In the genomic region with DNA sequence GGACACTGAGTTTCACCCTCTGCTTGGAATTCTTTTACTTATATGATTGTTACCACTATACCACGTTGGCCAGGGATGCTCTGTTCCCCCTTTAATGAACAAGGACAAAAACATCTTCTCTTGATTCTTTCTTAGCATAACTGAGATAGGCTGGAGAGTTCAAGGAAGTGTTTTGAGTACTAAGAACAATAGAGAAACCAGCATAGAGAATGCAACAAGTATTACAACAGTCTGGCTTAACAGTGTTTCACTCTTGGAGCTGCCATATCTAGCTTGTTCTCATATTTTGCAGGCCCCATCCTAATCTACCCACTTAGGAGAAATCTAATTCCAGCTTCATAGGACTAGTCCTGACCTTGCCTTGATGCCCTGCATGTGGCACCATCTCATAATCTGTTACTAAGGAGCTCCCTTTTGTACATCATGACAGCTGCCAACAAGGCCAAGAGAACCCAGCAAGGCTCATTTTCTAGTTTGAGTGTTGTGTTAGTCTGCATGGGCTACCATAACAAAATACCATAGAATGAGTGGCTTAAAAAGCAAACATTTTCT, we compare ENCODE assay signal across 2 cellular contexts.
TF ChIP-seq lines count a peak whose summit lies in the region.

No MANE protein-coding gene starts in this region.

TF ChIP-seq in HepG2, 621 proteins besides CTCF, POLR2A, EP300 and RAD21:
- no peak for TF ChIP-seq MEIS1 (CRISPR knock-in tag; IDR thresholded peaks at IDR 0.05; ENCODE audit: borderline replicate concordance)
- TF ChIP-seq FOXJ3 (CRISPR knock-in tag; IDR thresholded peaks at IDR 0.05; ENCODE audit: borderline replicate concordance), result no peak
- no peak for TF ChIP-seq NFRKB (IDR thresholded peaks at IDR 0.05)
- TF ChIP-seq HMG20B (CRISPR knock-in tag; conservative IDR thresholded peaks at IDR 0.05), result no peak
- TF ChIP-seq SP4 (CRISPR knock-in tag; IDR thresholded peaks at IDR 0.05), result no peak
- TF ChIP-seq SIN3B (IDR thresholded peaks at IDR 0.05; ENCODE audit: low read length), result no peak
- TF ChIP-seq SOX5 (CRISPR knock-in tag; IDR thresholded peaks at IDR 0.05; ENCODE audit: borderline replicate concordance), result no peak

TF ChIP-seq in HEK293T, 16 proteins besides CTCF, POLR2A, EP300 and RAD21:
- no peak for TF ChIP-seq SP1 (IDR thresholded peaks at IDR 0.05)
- TF ChIP-seq TARDBP (IDR thresholded peaks at IDR 0.05), result no peak
- TF ChIP-seq FOXA1 (IDR thresholded peaks at IDR 0.05), result no peak
- TF ChIP-seq ELF4 (IDR thresholded peaks at IDR 0.05), result no peak
- no peak for TF ChIP-seq ZNF384 (IDR thresholded peaks at IDR 0.05)
- no peak for TF ChIP-seq FOXM1 (IDR thresholded peaks at IDR 0.05; ENCODE audit: borderline replicate concordance)
- TF ChIP-seq FOXK2 (IDR thresholded peaks at IDR 0.05), result no peak
- TF ChIP-seq SUZ12 (IDR thresholded peaks at IDR 0.05), result no peak
- TF ChIP-seq ARNT (IDR thresholded peaks at IDR 0.05), result no peak
- TF ChIP-seq LEF1 (IDR thresholded peaks at IDR 0.05; ENCODE audit: borderline replicate concordance), result no peak
- TF ChIP-seq CTBP1 (IDR thresholded peaks at IDR 0.05; ENCODE audit: borderline replicate concordance), result no peak
- no peak for TF ChIP-seq HDGF (IDR thresholded peaks at IDR 0.05; ENCODE audit: borderline replicate concordance)
- no peak for TF ChIP-seq L3MBTL2 (conservative IDR thresholded peaks at IDR 0.05)
- TF ChIP-seq, protein P1, sequence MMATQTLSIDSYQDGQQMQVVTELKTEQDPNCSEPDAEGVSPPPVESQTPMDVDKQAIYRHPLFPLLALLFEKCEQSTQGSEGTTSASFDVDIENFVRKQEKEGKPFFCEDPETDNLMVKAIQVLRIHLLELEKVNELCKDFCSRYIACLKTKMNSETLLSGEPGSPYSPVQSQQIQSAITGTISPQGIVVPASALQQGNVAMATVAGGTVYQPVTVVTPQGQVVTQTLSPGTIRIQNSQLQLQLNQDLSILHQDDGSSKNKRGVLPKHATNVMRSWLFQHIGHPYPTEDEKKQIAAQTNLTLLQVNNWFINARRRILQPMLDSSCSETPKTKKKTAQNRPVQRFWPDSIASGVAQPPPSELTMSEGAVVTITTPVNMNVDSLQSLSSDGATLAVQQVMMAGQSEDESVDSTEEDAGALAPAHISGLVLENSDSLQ (IDR thresholded peaks at IDR 0.05), result no peak
- no peak for TF ChIP-seq NFRKB (IDR thresholded peaks at IDR 0.05)
- no peak for TF ChIP-seq BHLHE40 (IDR thresholded peaks at IDR 0.05; ENCODE audit: borderline replicate concordance)
TF ChIP-seq in HEK293T: peak in this region for 0.
